ENCODE assay signal across 1 cellular context in genomic region chr5:43313035-43313853, GRCh38.
TF ChIP-seq lines count a peak whose summit lies in the region.

TSS of gene HMGCS1 (minus strand) at chr5:43313412. CDS start at chr5:43298965, 14,447 bp downstream.

TF ChIP-seq in K562, 482 proteins besides CTCF, POLR2A, EP300 and RAD21 (continued from another document and continues in another):
- TF ChIP-seq TEAD4 (IDR thresholded peaks at IDR 0.05; ENCODE audit: low read length), result no peak
- TF ChIP-seq TEAD4 (CRISPR knock-in tag; IDR thresholded peaks at IDR 0.05; ENCODE audit: borderline replicate concordance), result no peak
- TF ChIP-seq TCF7L2 (IDR thresholded peaks at IDR 0.05; ENCODE audit: low read depth, low read length), result no peak
- TF ChIP-seq COPS2 (conservative IDR thresholded peaks at IDR 0.05), result peak; percentile 100
- no peak for TF ChIP-seq NR2C2 (CRISPR knock-in tag; IDR thresholded peaks at IDR 0.05)
- TF ChIP-seq NR2C2 (tag; IDR thresholded peaks at IDR 0.05), result no peak
- TF ChIP-seq ZBTB12 (CRISPR knock-in tag; IDR thresholded peaks at IDR 0.05), result peak; percentile 73
- TF ChIP-seq TCFL5 (CRISPR knock-in tag; conservative IDR thresholded peaks at IDR 0.05), result no peak
- TF ChIP-seq HNRNPUL1 (IDR thresholded peaks at IDR 0.05; ENCODE audit: low read length), result no peak
- no peak for TF ChIP-seq MED1 (CRISPR knock-in tag; IDR thresholded peaks at IDR 0.05; ENCODE audit: borderline replicate concordance)
- TF ChIP-seq, protein P1, sequence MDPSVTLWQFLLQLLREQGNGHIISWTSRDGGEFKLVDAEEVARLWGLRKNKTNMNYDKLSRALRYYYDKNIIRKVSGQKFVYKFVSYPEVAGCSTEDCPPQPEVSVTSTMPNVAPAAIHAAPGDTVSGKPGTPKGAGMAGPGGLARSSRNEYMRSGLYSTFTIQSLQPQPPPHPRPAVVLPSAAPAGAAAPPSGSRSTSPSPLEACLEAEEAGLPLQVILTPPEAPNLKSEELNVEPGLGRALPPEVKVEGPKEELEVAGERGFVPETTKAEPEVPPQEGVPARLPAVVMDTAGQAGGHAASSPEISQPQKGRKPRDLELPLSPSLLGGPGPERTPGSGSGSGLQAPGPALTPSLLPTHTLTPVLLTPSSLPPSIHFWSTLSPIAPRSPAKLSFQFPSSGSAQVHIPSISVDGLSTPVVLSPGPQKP (CRISPR knock-in tag; IDR thresholded peaks at IDR 0.05), result no peak
- TF ChIP-seq RBM17 (IDR thresholded peaks at IDR 0.05; ENCODE audit: borderline replicate concordance, low read depth, low read length), result no peak
- TF ChIP-seq RBBP5 (IDR thresholded peaks at IDR 0.05; ENCODE audit: borderline replicate concordance, insufficient read depth, low read length, poor library complexity, severe bottlenecking), result peak; percentile 80
- no peak; the same call in 1 of the 2 replicates for TF ChIP-seq ZNF766 (CRISPR knock-in tag; conservative IDR thresholded peaks at IDR 0.05)
- TF ChIP-seq BCLAF1 (IDR thresholded peaks at IDR 0.05; ENCODE audit: borderline replicate concordance in 1 of 2, control insufficient read depth in 1 of 2, low read depth in 2 of 2, low read length in 1 of 2), result no peak
- TF ChIP-seq, protein P2, sequence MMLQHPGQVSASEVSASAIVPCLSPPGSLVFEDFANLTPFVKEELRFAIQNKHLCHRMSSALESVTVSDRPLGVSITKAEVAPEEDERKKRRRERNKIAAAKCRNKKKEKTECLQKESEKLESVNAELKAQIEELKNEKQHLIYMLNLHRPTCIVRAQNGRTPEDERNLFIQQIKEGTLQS (IDR thresholded peaks at IDR 0.05), result peak; percentile 52; the same call in 1 of the 2 replicates
- TF ChIP-seq, protein P2 (CRISPR knock-in tag; conservative IDR thresholded peaks at IDR 0.05), result peak; percentile 10; the same call in 1 of the 2 replicates
- peak; percentile 79 for TF ChIP-seq USF1 (CRISPR knock-in tag; IDR thresholded peaks at IDR 0.05)
- TF ChIP-seq, protein P3, sequence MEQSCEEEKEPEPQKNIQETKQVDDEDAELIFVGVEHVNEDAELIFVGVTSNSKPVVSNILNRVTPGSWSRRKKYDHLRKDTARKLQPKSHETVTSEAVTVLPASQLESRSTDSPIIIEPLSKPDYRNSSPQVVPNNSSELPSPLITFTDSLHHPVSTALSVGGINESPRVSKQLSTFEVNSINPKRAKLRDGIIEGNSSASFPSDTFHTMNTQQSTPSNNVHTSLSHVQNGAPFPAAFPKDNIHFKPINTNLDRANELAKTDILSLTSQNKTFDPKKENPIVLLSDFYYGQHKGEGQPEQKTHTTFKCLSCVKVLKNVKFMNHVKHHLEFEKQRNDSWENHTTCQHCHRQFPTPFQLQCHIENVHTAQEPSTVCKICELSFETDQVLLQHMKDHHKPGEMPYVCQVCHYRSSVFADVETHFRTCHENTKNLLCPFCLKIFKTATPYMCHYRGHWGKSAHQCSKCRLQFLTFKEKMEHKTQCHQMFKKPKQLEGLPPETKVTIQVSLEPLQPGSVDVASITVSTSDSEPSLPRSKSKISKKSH (CRISPR knock-in tag; IDR thresholded peaks at IDR 0.05), result no peak
- TF ChIP-seq TRIM24 (IDR thresholded peaks at IDR 0.05), result peak in 1 of 2 experiments; percentile 20; a peak in 1 of 4 replicates
- TF ChIP-seq KAT8 (IDR thresholded peaks at IDR 0.05; ENCODE audit: low read depth), result no peak
- TF ChIP-seq FOXM1 (IDR thresholded peaks at IDR 0.05; ENCODE audit: low read depth), result peak; percentile 73
- no peak for TF ChIP-seq FOXM1 (CRISPR knock-in tag; IDR thresholded peaks at IDR 0.05; ENCODE audit: low read depth)
- TF ChIP-seq MYNN (IDR thresholded peaks at IDR 0.05), result no peak
- no peak for TF ChIP-seq MYNN (CRISPR knock-in tag; IDR thresholded peaks at IDR 0.05)
- no peak for TF ChIP-seq MXD1 (CRISPR knock-in tag; IDR thresholded peaks at IDR 0.05; ENCODE audit: borderline replicate concordance, poor library complexity, severe bottlenecking)
- no peak for TF ChIP-seq SMAD3 (CRISPR knock-in tag; conservative IDR thresholded peaks at IDR 0.05)
- TF ChIP-seq PCBP2 (IDR thresholded peaks at IDR 0.05; ENCODE audit: low read depth, low read length, poor library complexity, severe bottlenecking), result no peak
- TF ChIP-seq ELF4 (CRISPR knock-in tag; IDR thresholded peaks at IDR 0.05), result peak; percentile 69; the same call in 1 of the 2 replicates
- TF ChIP-seq ZNF717 (CRISPR knock-in tag; IDR thresholded peaks at IDR 0.05), result no peak
- no peak for TF ChIP-seq SIX5 (IDR thresholded peaks at IDR 0.05; ENCODE audit: borderline replicate concordance in 1 of 2, insufficient read depth in 1 of 2, low read depth in 1 of 2, low read length in 2 of 2)
- TF ChIP-seq ZNF785 (CRISPR knock-in tag; IDR thresholded peaks at IDR 0.05), result no peak
- no peak for TF ChIP-seq ZNF778 (CRISPR knock-in tag; IDR thresholded peaks at IDR 0.05)
- TF ChIP-seq JUND (IDR thresholded peaks at IDR 0.05; ENCODE audit: borderline replicate concordance, low read depth, low read length), result peak; percentile 56
- TF ChIP-seq JUND (tag; IDR thresholded peaks at IDR 0.05; ENCODE audit: borderline replicate concordance, low read depth, low read length), result no peak; the same call in 2 of the 3 replicates
- TF ChIP-seq ZNF707 (CRISPR knock-in tag; conservative IDR thresholded peaks at IDR 0.05), result no peak
- TF ChIP-seq, protein P4, sequence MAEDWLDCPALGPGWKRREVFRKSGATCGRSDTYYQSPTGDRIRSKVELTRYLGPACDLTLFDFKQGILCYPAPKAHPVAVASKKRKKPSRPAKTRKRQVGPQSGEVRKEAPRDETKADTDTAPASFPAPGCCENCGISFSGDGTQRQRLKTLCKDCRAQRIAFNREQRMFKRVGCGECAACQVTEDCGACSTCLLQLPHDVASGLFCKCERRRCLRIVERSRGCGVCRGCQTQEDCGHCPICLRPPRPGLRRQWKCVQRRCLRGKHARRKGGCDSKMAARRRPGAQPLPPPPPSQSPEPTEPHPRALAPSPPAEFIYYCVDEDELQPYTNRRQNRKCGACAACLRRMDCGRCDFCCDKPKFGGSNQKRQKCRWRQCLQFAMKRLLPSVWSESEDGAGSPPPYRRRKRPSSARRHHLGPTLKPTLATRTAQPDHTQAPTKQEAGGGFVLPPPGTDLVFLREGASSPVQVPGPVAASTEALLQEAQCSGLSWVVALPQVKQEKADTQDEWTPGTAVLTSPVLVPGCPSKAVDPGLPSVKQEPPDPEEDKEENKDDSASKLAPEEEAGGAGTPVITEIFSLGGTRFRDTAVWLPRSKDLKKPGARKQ (CRISPR knock-in tag; IDR thresholded peaks at IDR 0.05), result no peak
- TF ChIP-seq TSC22D4 (tag; IDR thresholded peaks at IDR 0.05), result no peak
- peak; percentile 68 for TF ChIP-seq GABPA (tag; conservative IDR thresholded peaks at IDR 0.05; ENCODE audit: low read depth)
- peak; percentile 96 for TF ChIP-seq CC2D1A (IDR thresholded peaks at IDR 0.05)
- TF ChIP-seq MCM3 (IDR thresholded peaks at IDR 0.05), result no peak
- no peak for TF ChIP-seq CBFA2T2 (conservative IDR thresholded peaks at IDR 0.05)
- TF ChIP-seq SAFB (IDR thresholded peaks at IDR 0.05; ENCODE audit: borderline replicate concordance, low read depth, low read length), result no peak; the same call in 1 of the 2 replicates
- no peak for TF ChIP-seq ZNF609 (CRISPR knock-in tag; IDR thresholded peaks at IDR 0.05; ENCODE audit: borderline replicate concordance)
- TF ChIP-seq SREBF1 (IDR thresholded peaks at IDR 0.05; ENCODE audit: borderline replicate concordance, low read depth, low read length), result peak; percentile 99
